ENCODE assay signal across 21 cellular contexts in genomic region chr1:31733389-31734219, GRCh38. TPM values are rescaled to one million over a fixed set of nuclear protein-coding genes. Genes with fewer than 3 reads are reported as not detected.
A peak's percentile ranks its signal among the peaks of the same experiment; 100 is the strongest.
DNase-seq lines count a peak whose midpoint lies in the region; ATAC-seq and TF ChIP-seq lines count a peak whose summit lies in the region.
"Had no signal": no experiment of that assay in that cellular context is flagged by ENCODE, and none has a peak within 500 bp of the region (broad histone marks: within the 10 kb centered on the region; RNA-seq: fewer than 3 reads in every experiment).

No MANE protein-coding gene starts in this region.

- peaks cover 4% of the 10 kb centered on the region for H3K27me3 Mint-ChIP-seq in neural progenitor cell (ENCODE audit: insufficient read depth, low read depth)

- H3K9ac ChIP-seq in SK-N-SH (no peak overlapping the region), neural progenitor cell (no peak overlapping the region)

- H4K20me1 ChIP-seq in SK-N-SH (ENCODE audit: insufficient read depth) (no peaks in the 10 kb centered on the region), neural progenitor cell (ENCODE audit: low read depth) (peaks cover 4% of the 10 kb centered on the region)

- H3K4me1 Mint-ChIP-seq in neural progenitor cell: peaks cover 12% of the 10 kb centered on the region

- no peak overlapping the region for H3K4me3 Mint-ChIP-seq in neural progenitor cell
- H3K4me3 Mint-ChIP-seq: activated B cell treated with CpG ODN at 0.5 μM for 24 hours; T-helper 2 cell treated with Interferon-gamma antibody and Interleukin-4, amounts not matched to agents 5 μg/mL and 100 μg/mL, for 36 hours had no signal

- no peak for ATAC-seq in HG02852 (IDR thresholded peaks at IDR 0.05; ENCODE audit: unreplicated experiment)
- ATAC-seq: gastrocnemius medialis, upper lobe of right lung had no signal

- H3K27ac ChIP-seq in SK-N-SH (ENCODE audit: low read depth in 2 of 2, low read length in 1 of 2) (peak overlapping the region in 1 of 2 experiments; percentile 75; a peak in 2 of 4 replicates), neural progenitor cell (no peak overlapping the region)
- H3K27ac ChIP-seq: adrenal gland, cardiac muscle cell, esophagus muscularis mucosa, gastrocnemius medialis, stomach, upper lobe of right lung had no signal

- 80% methylated on average over 15 of the region's 19 CpGs for WGBS in SK-N-SH (ENCODE audit: low lambda C conversion rate)

- no peaks in the 10 kb centered on the region for H3K9me2 ChIP-seq in SK-N-SH

- TF ChIP-seq CTCF in SK-N-SH (IDR thresholded peaks at IDR 0.05) (no peak), neural progenitor cell (IDR thresholded peaks at IDR 0.05) (no peak)

- H3K4me2 ChIP-seq in SK-N-SH (no peak overlapping the region), neural progenitor cell (no peak overlapping the region)

- H3K9me3 ChIP-seq in SK-N-SH (no peaks in the 10 kb centered on the region), neural progenitor cell (ENCODE audit: low read depth) (no peaks in the 10 kb centered on the region)
- H3K9me3 ChIP-seq: adrenal gland, esophagus muscularis mucosa, gastrocnemius medialis, stomach, upper lobe of right lung had no signal

- POLR2A ChIA-PET in SK-N-SH (lab: Yijun Ruan, JAX): interaction anchor here (0.8 kb wide), 1 partner anchor 13 kb away, joined by 4 read pairs; no protein-coding TSS in a partner anchor

- H3K36me3 ChIP-seq in SK-N-SH (replicated peaks in 1 of 2; ENCODE audit: control insufficient read depth in 1 of 2, insufficient read depth in 2 of 2, low read length in 1 of 2): peaks cover 0 to 21% of the 10 kb centered on the region in 2 experiments
- no peaks in the 10 kb centered on the region for H3K36me3 ChIP-seq in neural progenitor cell
- H3K36me3 ChIP-seq: adrenal gland, esophagus muscularis mucosa, gastrocnemius medialis, stomach, upper lobe of right lung had no signal

- H3K4me3 ChIP-seq in SK-N-SH (ENCODE audit: low read depth in 2 of 2, low read length in 1 of 2) (no peak overlapping the region), neural progenitor cell (no peak overlapping the region)
- H3K4me3 ChIP-seq: adrenal gland, cardiac muscle cell, esophagus muscularis mucosa, gastrocnemius medialis, stomach, upper lobe of right lung had no signal

- no peaks in the 10 kb centered on the region for H3K9me3 Mint-ChIP-seq in neural progenitor cell
- H3K9me3 Mint-ChIP-seq: activated B cell treated with CpG ODN at 0.5 μM for 24 hours; T-helper 2 cell treated with Interferon-gamma antibody and Interleukin-4, amounts not matched to agents 5 μg/mL and 100 μg/mL, for 36 hours had no signal

- H2AFZ ChIP-seq in SK-N-SH (ENCODE audit: low read depth) (no peak overlapping the region), neural progenitor cell (replicated peaks) (no peak overlapping the region)

- peak; percentile 72 for DNase-seq in DMS79 (lab: John Stamatoyannopoulos, UW)
- DNase-seq in NCI-H1105 (lab: John Stamatoyannopoulos, UW): peak; percentile 37
- DNase-seq in SK-N-SH: peak; percentile 89
- no peak for DNase-seq in neural progenitor cell (ENCODE audit: low spot score)
- no peak for DNase-seq in GM19240 (ENCODE audit: insufficient read length, low spot score)
- DNase-seq in activated T-cell treated with anti-CD3 and anti-CD28 coated beads, Interleukin-2, amount 50 U/mL, for 1 hour: no peak
- DNase-seq: activated B cell treated with CpG ODN at 0.5 μM for 24 hours; activated CD4-positive, alpha-beta T cell treated with anti-CD3 and anti-CD28 coated beads, Interleukin-2, amount 50 U/mL, for 48 hours; activated gamma-delta T cell treated with Interleukin-2 at 50 U/mL for 16 hours; adrenal gland; gastrocnemius medialis; NK-92 treated with Interleukin-12 subunit alpha and Interleukin-12 subunit beta, amount 100 ng/mL, for 24 hours; occipital lobe; retina; stimulated activated CD4-positive, alpha-beta T cell treated with anti-CD3 and anti-CD28 coated beads, Interleukin-4, amount 100 ng/mL, for 4 hours; stomach; upper lobe of right lung had no signal

- H3K27me3 ChIP-seq in SK-N-SH (ENCODE audit: insufficient read depth): no peaks in the 10 kb centered on the region
- H3K27me3 ChIP-seq in neural progenitor cell: no peaks in the 10 kb centered on the region
- H3K27me3 ChIP-seq: adrenal gland, cardiac muscle cell, esophagus muscularis mucosa, gastrocnemius medialis, stomach, upper lobe of right lung had no signal

- peaks cover 9% of the 10 kb centered on the region for H3K36me3 Mint-ChIP-seq in neural progenitor cell

- H3K79me2 ChIP-seq in SK-N-SH (ENCODE audit: insufficient read depth) (no peaks in the 10 kb centered on the region), neural progenitor cell (ENCODE audit: low read depth) (no peaks in the 10 kb centered on the region)

- H3K4me1 ChIP-seq in SK-N-SH (ENCODE audit: control insufficient read depth in 1 of 2, insufficient read depth in 2 of 2, low read depth in 1 of 2, low read length in 1 of 2) (peaks cover 8 to 20% of the 10 kb centered on the region in 2 experiments; a peak in 2 of 4 replicates), neural progenitor cell (no peaks in the 10 kb centered on the region)
- H3K4me1 ChIP-seq: adrenal gland, esophagus muscularis mucosa, gastrocnemius medialis, upper lobe of right lung had no signal

- H3F3A ChIP-seq in SK-N-SH (replicated peaks; ENCODE audit: insufficient read depth) (peaks cover 4% of the 10 kb centered on the region), neural progenitor cell (ENCODE audit: low read depth) (no peaks in the 10 kb centered on the region)

- CTCF ChIA-PET in SK-N-SH (lab: Yijun Ruan, JAX): interaction anchor here (0.7 to 5.9 kb wide), 14 partner anchors 8 to 82 kb away, joined by 3 to 65 read pairs (median 4); no protein-coding TSS in a partner anchor

- TF ChIP-seq RAD21 in SK-N-SH (IDR thresholded peaks at IDR 0.05; ENCODE audit: low read length): no peak

- TF ChIP-seq EP300 in SK-N-SH (IDR thresholded peaks at IDR 0.05; ENCODE audit: borderline replicate concordance in 1 of 2, low read depth in 1 of 2, low read length in 1 of 2): no peak

- peak overlapping the region; percentile 89 for H3K27ac Mint-ChIP-seq in neural progenitor cell
- H3K27ac Mint-ChIP-seq: activated B cell treated with CpG ODN at 0.5 μM for 24 hours; T-helper 2 cell treated with Interferon-gamma antibody and Interleukin-4, amounts not matched to agents 5 μg/mL and 100 μg/mL, for 36 hours had no signal

TF ChIP-seq in SK-N-SH, 30 proteins besides CTCF, POLR2A, EP300 and RAD21:
- TF ChIP-seq USF1 (IDR thresholded peaks at IDR 0.05; ENCODE audit: borderline replicate concordance, low read depth) (no peak), GATA2 (CRISPR knock-in tag; IDR thresholded peaks at IDR 0.05) (peak; percentile 50)

RNA-seq across cellular contexts. Expression of gene COL16A1, which starts 29.8 kb away (rescaled TPM):
- 9.0 and 10.4 TPM in 2 replicates for polyA plus RNA-seq in SK-N-SH (2012; rRNA removed)
- polyA plus RNA-seq in SK-N-SH (2012; cell fraction: cytosol; rRNA removed): 3.0 and 3.8 TPM in 2 replicates
- 38.2 and 47.3 TPM in 2 replicates for polyA plus RNA-seq in SK-N-SH (2012; cell fraction: nucleus; rRNA removed)
- 0.22 and 7.0 TPM in 2 replicates for total RNA-seq in neural progenitor cell (ENCODE audit: low replicate concordance)

RNA-seq across cellular contexts. Expression of gene ADGRB2, which starts 30.5 kb away (rescaled TPM):
- 10.6 and 13.0 TPM in 2 replicates for polyA plus RNA-seq in SK-N-SH (2012; rRNA removed)
- polyA plus RNA-seq in SK-N-SH (2012; cell fraction: cytosol; rRNA removed): 4.3 and 8.4 TPM in 2 replicates
- polyA plus RNA-seq in SK-N-SH (2012; cell fraction: nucleus; rRNA removed): 41.8 and 66.9 TPM in 2 replicates
- 7.1 and 21.2 TPM in 2 replicates for total RNA-seq in neural progenitor cell (ENCODE audit: low replicate concordance)

Comparison
In these comparisons a context has a peak if more than half of its experiments do, and no peak if none do; other contexts are left out.
1. DNase-seq: peak in DMS79 (single experiment), NCI-H1105 (single experiment) and SK-N-SH (single experiment); none in neural progenitor cell (single experiment), GM19240 (single experiment) and activated T-cell treated with anti-CD3 and anti-CD28 coated beads, Interleukin-2, amount 50 U/mL, for 1 hour (single experiment).